ENCODE assay signal across 39 cellular contexts in genomic region chr13:23201870-23202269, GRCh38. TPM values are rescaled to one million over a fixed set of nuclear protein-coding genes. Genes with fewer than 3 reads are reported as not detected.
"Had no signal": no experiment of that assay in that cellular context is flagged by ENCODE, and none has a peak within 500 bp of the region (broad histone marks: within the 10 kb centered on the region; RNA-seq: fewer than 3 reads in every experiment).

No MANE protein-coding gene starts in this region.

- H3K9me3 Mint-ChIP-seq: activated naive CD4-positive, alpha-beta T cell treated with anti-CD3 and anti-CD28 coated beads for 36 hours; activated naive CD4-positive, alpha-beta T cell treated with anti-CD3 and anti-CD28 coated beads, Interleukin-2, amount 10 ng/mL, durations not matched to agents 7 days and 5 days; activated naive CD8-positive, alpha-beta T cell treated with anti-CD3 and anti-CD28 coated beads, Interleukin-2, amount 10 ng/mL, durations not matched to agents 7 days and 5 days; activated naive CD8-positive, alpha-beta T cell treated with anti-CD3 and anti-CD28 coated beads, Interleukin-2, amount 50 U/mL, for 24 hours; activated T-cell treated with anti-CD3 and anti-CD28 coated beads, Interleukin-2, amount 50 U/mL, for 24 hours; activated T-cell treated with anti-CD3 and anti-CD28 coated beads, Interleukin-2, amount 50 U/mL, for 72 hours; activated T-helper 17 cell treated with anti-CD3 and anti-CD28 coated beads, Interleukin-2, amount 50 U/mL, for 72 hours; activated T-helper 2 cell treated with anti-CD3 and anti-CD28 coated beads, Interferon-gamma antibody, Interleukin-2, Interleukin-4, amounts not matched to agents 10 μg/mL and 5 μg/mL and 100 μg/mL, durations not matched to agents 14 hours and 24 hours and 36 hours; central memory CD8-positive, alpha-beta T cell had no signal

- H3K27ac Mint-ChIP-seq: activated naive CD4-positive, alpha-beta T cell treated with anti-CD3 and anti-CD28 coated beads for 36 hours; activated naive CD4-positive, alpha-beta T cell treated with anti-CD3 and anti-CD28 coated beads, Interleukin-2, amount 10 ng/mL, durations not matched to agents 7 days and 5 days; activated naive CD4-positive, alpha-beta T cell treated with anti-CD3 and anti-CD28 coated beads, Interleukin-2, amount 50 U/mL, for 24 hours; activated naive CD4-positive, alpha-beta T cell treated with anti-CD3 and anti-CD28 coated beads, Interleukin-2, amount 50 U/mL, for 72 hours; activated naive CD8-positive, alpha-beta T cell; activated naive CD8-positive, alpha-beta T cell treated with anti-CD3 and anti-CD28 coated beads, Interleukin-2, amount 10 ng/mL, durations not matched to agents 7 days and 5 days; activated naive CD8-positive, alpha-beta T cell treated with anti-CD3 and anti-CD28 coated beads, Interleukin-2, amount 50 U/mL, for 24 hours; activated T-cell treated with anti-CD3 and anti-CD28 coated beads, Interleukin-2, amount 50 U/mL, for 24 hours; activated T-cell treated with anti-CD3 and anti-CD28 coated beads, Interleukin-2, amount 50 U/mL, for 72 hours; activated T-helper 1 cell treated with anti-CD3 and anti-CD28 coated beads, Interleukin-12 subunit alpha, Interleukin-12 subunit beta, Interleukin-2, Interleukin-4 antibody, amounts not matched to agents 30 ng/mL and 10 ng/mL and 1 ng/mL, durations not matched to agents 14 hours and 24 hours and 36 hours; activated T-helper 17 cell treated with anti-CD3 and anti-CD28 coated beads, Interleukin-2, amount 50 U/mL, for 72 hours; activated T-helper 2 cell treated with anti-CD3 and anti-CD28 coated beads, Interferon-gamma antibody, Interleukin-2, Interleukin-4, amounts not matched to agents 10 μg/mL and 5 μg/mL and 100 μg/mL, durations not matched to agents 14 hours and 24 hours and 36 hours; brain had no signal

- H3K4me1 Mint-ChIP-seq: activated naive CD4-positive, alpha-beta T cell treated with anti-CD3 and anti-CD28 coated beads, Interleukin-2, amount 10 ng/mL, durations not matched to agents 7 days and 5 days; activated naive CD4-positive, alpha-beta T cell treated with anti-CD3 and anti-CD28 coated beads, Interleukin-2, amount 50 U/mL, for 24 hours; activated naive CD8-positive, alpha-beta T cell treated with anti-CD3 and anti-CD28 coated beads, Interleukin-2, amount 10 ng/mL, durations not matched to agents 7 days and 5 days; activated naive CD8-positive, alpha-beta T cell treated with anti-CD3 and anti-CD28 coated beads, Interleukin-2, amount 50 U/mL, for 24 hours; activated T-helper 17 cell treated with anti-CD3 and anti-CD28 coated beads, Interleukin-2, amount 50 U/mL, for 72 hours; brain; central memory CD8-positive, alpha-beta T cell had no signal

- H3K36me3 ChIP-seq: adrenal gland, ascending aorta, brain microvascular endothelial cell, breast epithelium, cardiac muscle cell had no signal

- H3K4me3 ChIP-seq: adrenal gland, ascending aorta, body of pancreas, breast epithelium, cardiac muscle cell had no signal

- DNase-seq: activated effector memory CD4-positive, alpha-beta T cell treated with anti-CD3 and anti-CD28 coated beads, Interleukin-2, amount 50 U/mL, for 16 hours; activated effector memory CD4-positive, alpha-beta T cell treated with Interleukin-2 at 50 U/mL for 16 hours; activated gamma-delta T cell; activated gamma-delta T cell treated with Interleukin-2 at 50 U/mL for 16 hours; activated naive CD4-positive, alpha-beta T cell; activated naive CD4-positive, alpha-beta T cell treated with anti-CD3 and anti-CD28 coated beads for 36 hours; activated naive CD4-positive, alpha-beta T cell treated with anti-CD3 and anti-CD28 coated beads, Interleukin-2, amount 10 ng/mL, durations not matched to agents 7 days and 5 days; activated naive CD4-positive, alpha-beta T cell treated with anti-CD3 and anti-CD28 coated beads, Interleukin-2, amount 50 U/mL, for 16 hours; activated naive CD4-positive, alpha-beta T cell treated with Interleukin-2 at 50 U/mL for 16 hours; activated naive CD8-positive, alpha-beta T cell treated with anti-CD3 and anti-CD28 coated beads, Interleukin-2, amount 10 ng/mL, durations not matched to agents 7 days and 5 days; activated naive CD8-positive, alpha-beta T cell treated with anti-CD3 and anti-CD28 coated beads, Interleukin-2, amount 50 U/mL, for 24 hours; activated T-cell treated with anti-CD3 and anti-CD28 coated beads for 4 hours; activated T-cell treated with anti-CD3 and anti-CD28 coated beads, Interleukin-2, amount 50 U/mL, for 1 hour; activated T-cell treated with anti-CD3 and anti-CD28 coated beads, Interleukin-2, amount 50 U/mL, for 24 hours; activated T-cell treated with anti-CD3 and anti-CD28 coated beads, Interleukin-2, amount 50 U/mL, for 4 hours; activated T-cell treated with anti-CD3 and anti-CD28 coated beads, Interleukin-2, amount 50 U/mL, for 48 hours; activated T-cell treated with anti-CD3 and anti-CD28 coated beads, Interleukin-2, amount 50 U/mL, for 72 hours; adrenal gland; amniotic stem cell; amygdala; anterior cingulate cortex; aorta; body of pancreas; brain microvascular endothelial cell; caudate nucleus; central memory CD4-positive, alpha-beta T cell; cerebellar nuclear complex had no signal

- H3K4me1 ChIP-seq: adrenal gland, ascending aorta, body of pancreas, breast epithelium had no signal

- H3K36me3 Mint-ChIP-seq: activated naive CD4-positive, alpha-beta T cell treated with anti-CD3 and anti-CD28 coated beads, Interleukin-2, amount 10 ng/mL, durations not matched to agents 7 days and 5 days; activated naive CD4-positive, alpha-beta T cell treated with anti-CD3 and anti-CD28 coated beads, Interleukin-2, amount 50 U/mL, for 24 hours; activated naive CD4-positive, alpha-beta T cell treated with anti-CD3 and anti-CD28 coated beads, Interleukin-2, amount 50 U/mL, for 72 hours; activated naive CD8-positive, alpha-beta T cell; activated naive CD8-positive, alpha-beta T cell treated with anti-CD3 and anti-CD28 coated beads, Interleukin-2, amount 10 ng/mL, durations not matched to agents 7 days and 5 days; brain had no signal

- ATAC-seq: activated naive CD4-positive, alpha-beta T cell treated with anti-CD3 and anti-CD28 coated beads, Interleukin-2, amount 50 U/mL, for 72 hours; activated naive CD8-positive, alpha-beta T cell treated with anti-CD3 and anti-CD28 coated beads, Interleukin-2, amount 50 U/mL, for 24 hours; activated T-cell treated with anti-CD3 and anti-CD28 coated beads, Interleukin-2, amount 50 U/mL, for 4 hours; activated T-cell treated with anti-CD3 and anti-CD28 coated beads, Interleukin-2, amount 50 U/mL, for 72 hours; activated T-helper 17 cell treated with anti-CD3 and anti-CD28 coated beads, Interleukin-2, amount 50 U/mL, for 72 hours; body of pancreas had no signal

- H3K27me3 ChIP-seq: adrenal gland, ascending aorta, body of pancreas, brain microvascular endothelial cell, breast epithelium, cardiac muscle cell had no signal

- H3K9me3 ChIP-seq: adrenal gland, breast epithelium had no signal

- H3K27me3 Mint-ChIP-seq: brain had no signal

- H3K27ac ChIP-seq: adrenal gland, ascending aorta, body of pancreas, brain microvascular endothelial cell, breast epithelium, cardiac muscle cell had no signal

- H3K4me3 Mint-ChIP-seq: activated naive CD4-positive, alpha-beta T cell treated with anti-CD3 and anti-CD28 coated beads for 36 hours; activated naive CD4-positive, alpha-beta T cell treated with anti-CD3 and anti-CD28 coated beads, Interleukin-2, amount 10 ng/mL, durations not matched to agents 7 days and 5 days; activated naive CD4-positive, alpha-beta T cell treated with anti-CD3 and anti-CD28 coated beads, Interleukin-2, amount 50 U/mL, for 24 hours; activated naive CD8-positive, alpha-beta T cell; activated naive CD8-positive, alpha-beta T cell treated with anti-CD3 and anti-CD28 coated beads, Interleukin-2, amount 10 ng/mL, durations not matched to agents 7 days and 5 days; activated naive CD8-positive, alpha-beta T cell treated with anti-CD3 and anti-CD28 coated beads, Interleukin-2, amount 50 U/mL, for 24 hours; activated T-cell treated with anti-CD3 and anti-CD28 coated beads, Interleukin-2, amount 50 U/mL, for 24 hours; activated T-cell treated with anti-CD3 and anti-CD28 coated beads, Interleukin-2, amount 50 U/mL, for 4 hours; activated T-cell treated with anti-CD3 and anti-CD28 coated beads, Interleukin-2, amount 50 U/mL, for 72 hours; activated T-helper 1 cell treated with anti-CD3 and anti-CD28 coated beads, Interleukin-12 subunit alpha, Interleukin-12 subunit beta, Interleukin-2, Interleukin-4 antibody, amounts not matched to agents 30 ng/mL and 10 ng/mL and 1 ng/mL, durations not matched to agents 14 hours and 24 hours and 36 hours; activated T-helper 17 cell treated with anti-CD3 and anti-CD28 coated beads, Interleukin-2, amount 50 U/mL, for 72 hours; brain; central memory CD8-positive, alpha-beta T cell had no signal

RNA-seq across cellular contexts. Expression of gene SGCG, which starts 21.1 kb away (rescaled TPM):
- total RNA-seq: activated naive CD4-positive, alpha-beta T cell treated with anti-CD3 and anti-CD28 coated beads for 36 hours; activated naive CD4-positive, alpha-beta T cell treated with anti-CD3 and anti-CD28 coated beads, Interleukin-2, amount 50 U/mL, for 72 hours; activated naive CD8-positive, alpha-beta T cell treated with anti-CD3 and anti-CD28 coated beads, Interleukin-2, amount 10 ng/mL, durations not matched to agents 7 days and 5 days; activated T-cell treated with anti-CD3 and anti-CD28 coated beads, Interleukin-2, amount 50 U/mL, for 4 hours; activated T-cell treated with anti-CD3 and anti-CD28 coated beads, Interleukin-2, amount 50 U/mL, for 72 hours; activated T-helper 1 cell treated with anti-CD3 and anti-CD28 coated beads, Interleukin-12 subunit alpha, Interleukin-12 subunit beta, Interleukin-2, Interleukin-4 antibody, amounts not matched to agents 30 ng/mL and 10 ng/mL and 1 ng/mL, durations not matched to agents 14 hours and 24 hours and 36 hours; activated T-helper 17 cell treated with anti-CD3 and anti-CD28 coated beads, Interleukin-2, amount 50 U/mL, for 72 hours; activated T-helper 2 cell treated with anti-CD3 and anti-CD28 coated beads, Interferon-gamma antibody, Interleukin-2, Interleukin-4, amounts not matched to agents 10 μg/mL and 5 μg/mL and 100 μg/mL, durations not matched to agents 14 hours and 24 hours and 36 hours; ascending aorta; cerebellum had no signal
- polyA plus RNA-seq: cardiac muscle cell had no signal
